In the genomic region with DNA sequence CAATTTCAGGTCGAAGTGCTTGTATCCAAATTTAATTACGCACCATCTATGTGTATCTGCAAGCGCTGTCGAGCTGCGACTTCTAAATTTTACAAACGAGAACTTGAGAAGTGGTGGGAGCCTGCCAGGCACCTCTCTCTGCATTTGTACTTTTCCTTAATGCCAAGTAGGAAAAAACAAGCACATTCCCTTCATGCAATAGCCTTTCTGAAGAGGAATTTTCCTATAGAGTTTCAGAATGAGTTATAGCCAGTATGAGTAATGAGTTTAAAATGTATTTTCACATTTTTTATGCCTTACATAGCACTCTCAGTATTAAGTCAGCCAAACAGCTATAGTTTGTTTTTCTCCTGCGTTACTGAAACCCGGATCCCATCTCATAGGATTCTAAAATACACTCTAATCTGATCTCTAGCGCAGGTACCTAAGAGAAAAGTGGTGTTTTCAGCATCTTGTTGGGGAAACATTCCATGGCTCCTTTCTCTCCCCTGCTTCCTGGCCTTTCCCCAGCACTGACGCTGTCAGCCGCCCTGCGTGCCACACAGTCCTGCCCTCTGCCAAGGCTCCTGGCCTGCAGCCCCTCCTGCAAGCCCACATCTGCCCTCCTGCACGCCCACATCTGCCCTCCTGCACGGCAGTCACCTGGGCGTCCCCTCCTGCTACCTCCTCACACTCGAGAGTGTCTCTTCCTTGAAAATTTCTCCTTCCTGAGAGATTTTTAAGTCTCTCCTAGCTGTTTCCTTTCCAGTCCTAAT, we compare ENCODE assay signal across 10 cellular contexts.
DNase-seq lines count a peak whose midpoint lies in the region; ATAC-seq and TF ChIP-seq lines count a peak whose summit lies in the region.
"Had no signal": no experiment of that assay in that cellular context is flagged by ENCODE, and none has a peak within 500 bp of the region (broad histone marks: within the 10 kb centered on the region; RNA-seq: fewer than 3 reads in every experiment).

No MANE protein-coding gene starts in this region.

- H3K27ac Mint-ChIP-seq in endothelial cell (ENCODE audit: unreplicated experiment), result no peak overlapping the region
- H3K27ac Mint-ChIP-seq: activated naive CD4-positive, alpha-beta T cell treated with anti-CD3 and anti-CD28 coated beads, Interleukin-2, amount 10 ng/mL, durations not matched to agents 7 days and 5 days had no signal

- H3K27me3 Mint-ChIP-seq in endothelial cell (ENCODE audit: unreplicated experiment), result peaks cover 8% of the 10 kb centered on the region

- TF ChIP-seq CTCF in foreskin keratinocyte (conservative IDR thresholded peaks at IDR 0.05), result no peak
- no peak for TF ChIP-seq CTCF in endothelial cell (IDR thresholded peaks at IDR 0.05; ENCODE audit: unreplicated experiment)

- ATAC-seq in foreskin keratinocyte (peak; percentile 73), GM21723 (IDR thresholded peaks at IDR 0.05; ENCODE audit: unreplicated experiment) (no peak)

- H3K27ac ChIP-seq in foreskin keratinocyte, result peak overlapping the region; percentile 98

- H3K4me3 Mint-ChIP-seq in endothelial cell (ENCODE audit: unreplicated experiment), result no peak overlapping the region
- H3K4me3 Mint-ChIP-seq: activated naive CD4-positive, alpha-beta T cell treated with anti-CD3 and anti-CD28 coated beads, Interleukin-2, amount 10 ng/mL, durations not matched to agents 7 days and 5 days had no signal

- H3K4me1 ChIP-seq in foreskin keratinocyte, result peaks cover 49% of the 10 kb centered on the region

- H3K4me1 Mint-ChIP-seq in endothelial cell (ENCODE audit: unreplicated experiment), result peaks cover 21% of the 10 kb centered on the region
- H3K4me1 Mint-ChIP-seq: activated naive CD4-positive, alpha-beta T cell treated with anti-CD3 and anti-CD28 coated beads, Interleukin-2, amount 10 ng/mL, durations not matched to agents 7 days and 5 days had no signal

- no peaks in the 10 kb centered on the region for H3K36me3 Mint-ChIP-seq in endothelial cell (ENCODE audit: low read depth, unreplicated experiment)
- H3K36me3 Mint-ChIP-seq: activated naive CD4-positive, alpha-beta T cell treated with anti-CD3 and anti-CD28 coated beads, Interleukin-2, amount 10 ng/mL, durations not matched to agents 7 days and 5 days had no signal

- peak; percentile 86 for DNase-seq in EL
- peak; percentile 12 to 65 for DNase-seq in SW 1271 (lab: John Stamatoyannopoulos, UW)
- peak; percentile 88 to 94 for DNase-seq in foreskin keratinocyte
- DNase-seq in renal cortical epithelial cell (ENCODE audit: low read depth), result peak; percentile 85
- no peak for DNase-seq in NCI-H69 (lab: John Stamatoyannopoulos, UW)
- DNase-seq in endothelial cell (ENCODE audit: low spot score), result no peak
- DNase-seq in UCSD-AML1 (lab: John Stamatoyannopoulos, UW; ENCODE audit: unreplicated experiment), result no peak
- DNase-seq: activated naive CD4-positive, alpha-beta T cell treated with anti-CD3 and anti-CD28 coated beads, Interleukin-2, amount 10 ng/mL, durations not matched to agents 7 days and 5 days; Karpas-422 had no signal

- H3K9me3 Mint-ChIP-seq in endothelial cell (ENCODE audit: unreplicated experiment), result no peaks in the 10 kb centered on the region
- H3K9me3 Mint-ChIP-seq: activated naive CD4-positive, alpha-beta T cell treated with anti-CD3 and anti-CD28 coated beads, Interleukin-2, amount 10 ng/mL, durations not matched to agents 7 days and 5 days had no signal

- H3K27me3 ChIP-seq in foreskin keratinocyte, result no peaks in the 10 kb centered on the region

Comparison
In these comparisons a context has a peak if more than half of its experiments do, and no peak if none do; other contexts are left out.
1. DNase-seq: peak in EL (single experiment), SW 1271 (2 of 2), foreskin keratinocyte (2 of 2) and renal cortical epithelial cell (single experiment); none in NCI-H69 (single experiment), endothelial cell (single experiment) and UCSD-AML1 (single experiment).